ENCODE assay signal across 8 cellular contexts in the genomic region with DNA sequence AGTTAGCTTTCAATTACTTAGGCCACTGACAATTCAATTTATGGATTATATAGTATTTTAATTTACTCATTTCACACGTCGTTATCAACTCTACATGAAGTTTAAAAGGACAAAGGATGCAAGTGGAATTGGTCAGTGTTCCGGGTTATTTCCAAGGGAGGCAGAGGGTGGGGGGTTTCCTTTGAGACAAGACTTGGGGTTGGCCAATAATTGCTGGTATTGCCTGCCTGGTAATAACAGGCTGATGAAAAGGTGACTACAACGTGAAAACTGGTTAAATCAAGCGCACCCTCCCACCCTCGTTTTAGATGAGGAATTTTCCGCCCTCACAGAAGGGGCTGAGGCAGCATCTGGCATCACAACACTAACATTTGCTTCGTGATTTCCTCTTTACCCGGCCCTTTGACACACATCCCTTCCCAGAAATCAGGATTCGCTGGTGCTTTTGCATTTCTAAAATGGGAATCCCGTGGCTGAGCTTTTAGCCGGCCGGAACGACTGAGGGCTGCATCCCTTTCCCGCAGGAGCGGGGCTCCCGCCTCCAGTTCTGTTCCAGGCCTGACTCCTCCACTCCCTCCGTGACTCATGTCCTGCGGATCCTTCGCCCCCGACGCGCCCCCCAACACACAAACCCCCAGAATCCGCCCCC. TPM values are rescaled to one million over a fixed set of nuclear protein-coding genes. Genes with fewer than 3 reads are reported as not detected.
DNase-seq lines count a peak whose midpoint lies in the region; ATAC-seq and TF ChIP-seq lines count a peak whose summit lies in the region.

No MANE protein-coding gene starts in this region.

- H3K36me3 ChIP-seq in neutrophil, result peaks cover 29% of the 10 kb centered on the region

- H3K27ac Mint-ChIP-seq in activated T-cell treated with anti-CD3 and anti-CD28 coated beads, Interleukin-2, amount 50 U/mL, for 72 hours, result peak overlapping the region; percentile 98

- ATAC-seq in activated T-cell treated with anti-CD3 and anti-CD28 coated beads, Interleukin-2, amount 50 U/mL, for 72 hours (replicated peaks in 1 of 2), result no peak
- ATAC-seq in HG02885 (IDR thresholded peaks at IDR 0.05; ENCODE audit: poor library complexity, unreplicated experiment) (no peak), GM18870 (IDR thresholded peaks at IDR 0.05; ENCODE audit: unreplicated experiment) (no peak)

- peak overlapping the region; percentile 94 to 99 for H3K4me3 Mint-ChIP-seq in activated T-cell treated with anti-CD3 and anti-CD28 coated beads, Interleukin-2, amount 50 U/mL, for 72 hours

- peaks cover 17% of the 10 kb centered on the region for H3K27me3 ChIP-seq in neutrophil

- DNase-seq in GM03348 (ENCODE audit: low spot score), result peak; percentile 77
- DNase-seq in NCI-H1092 (lab: John Stamatoyannopoulos, UW), result peak; percentile 26
- peak; percentile 27 to 45 for DNase-seq in activated T-cell treated with anti-CD3 and anti-CD28 coated beads, Interleukin-2, amount 50 U/mL, for 72 hours
- no peak for DNase-seq in fibroblast of villous mesenchyme (ENCODE audit: low read depth)
- no peak for DNase-seq in NCI-H128 (lab: John Stamatoyannopoulos, UW; ENCODE audit: unreplicated experiment)

- peaks cover 27 to 31% of the 10 kb centered on the region in 2 donors for H3K36me3 Mint-ChIP-seq in activated T-cell treated with anti-CD3 and anti-CD28 coated beads, Interleukin-2, amount 50 U/mL, for 72 hours (ENCODE audit: insufficient read depth in 2 of 2)

- TF ChIP-seq CTCF in fibroblast of villous mesenchyme (IDR thresholded peaks at IDR 0.05; ENCODE audit: insufficient read depth, low read depth, low read length) (no peak), neutrophil (IDR thresholded peaks at IDR 0.05) (no peak)

- peaks cover 25 to 30% of the 10 kb centered on the region in 2 experiments for H3K4me1 ChIP-seq in neutrophil (ENCODE audit: control insufficient read depth in 1 of 2, insufficient read depth in 1 of 2, low read depth in 1 of 2, low read length in 1 of 2)

- H3K4me1 Mint-ChIP-seq in activated T-cell treated with anti-CD3 and anti-CD28 coated beads, Interleukin-2, amount 50 U/mL, for 72 hours (ENCODE audit: low read depth), result peaks cover 36% of the 10 kb centered on the region

- H3K9me3 ChIP-seq in neutrophil, result no peaks in the 10 kb centered on the region

- no peaks in the 10 kb centered on the region for H3K9me3 Mint-ChIP-seq in activated T-cell treated with anti-CD3 and anti-CD28 coated beads, Interleukin-2, amount 50 U/mL, for 72 hours

- H3K27me3 Mint-ChIP-seq in activated T-cell treated with anti-CD3 and anti-CD28 coated beads, Interleukin-2, amount 50 U/mL, for 72 hours (ENCODE audit: low read depth), result no peaks in the 10 kb centered on the region

- peak overlapping the region; percentile 88 for H3K27ac ChIP-seq in neutrophil

- H3K4me3 ChIP-seq in fibroblast of villous mesenchyme (ENCODE audit: low read depth, low read length) (peak overlapping the region; percentile 62), neutrophil (ENCODE audit: low read depth in 1 of 2, low read length in 1 of 2) (peak overlapping the region; percentile 68 to 96)

RNA-seq across cellular contexts. Expression of a gene that starts 1.0 kb away (rescaled TPM):
- total RNA-seq in activated T-cell treated with anti-CD3 and anti-CD28 coated beads, Interleukin-2, amount 50 U/mL, for 72 hours, result 100 to 1,000 TPM; 334 to 429 TPM
- 22.9 and 28.0 TPM in 2 replicates for total RNA-seq in fibroblast of villous mesenchyme

Comparison
In these comparisons a context has a peak if more than half of its experiments do, and no peak if none do; other contexts are left out.
1. DNase-seq: peak in GM03348 (single experiment), NCI-H1092 (single experiment) and activated T-cell treated with anti-CD3 and anti-CD28 coated beads, Interleukin-2, amount 50 U/mL, for 72 hours (2 of 2); none in fibroblast of villous mesenchyme (single experiment) and NCI-H128 (single experiment).
2. RNA of a gene that starts 1.0 kb away (total RNA-seq): 334 to 429 TPM in activated T-cell treated with anti-CD3 and anti-CD28 coated beads, Interleukin-2, amount 50 U/mL, for 72 hours; 22.9 to 28.0 TPM in fibroblast of villous mesenchyme; every median in the first group is over 10 times any median in the second.